27 cellular contexts compared by ENCODE assay signal in the genomic region with DNA sequence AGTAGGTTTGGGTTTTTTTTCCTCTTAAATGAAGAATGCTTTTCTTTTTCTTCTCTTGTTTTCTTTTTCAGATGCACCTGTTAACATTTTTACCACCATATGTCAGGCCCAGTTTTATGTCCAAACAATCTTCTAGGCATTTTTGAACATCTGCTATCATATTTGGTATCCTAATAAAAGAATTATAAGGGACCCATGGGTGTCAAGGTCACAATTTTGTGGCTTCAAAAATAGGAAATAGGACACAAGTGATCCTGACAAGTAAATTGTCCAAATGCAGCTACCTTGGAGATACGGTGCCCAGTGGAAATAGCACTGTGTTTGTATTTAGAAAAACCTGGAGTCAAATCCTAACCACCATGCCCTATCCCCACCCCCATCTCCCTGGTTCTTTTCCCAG.
"Had no signal": no experiment of that assay in that cellular context is flagged by ENCODE, and none has a peak within 500 bp of the region (broad histone marks: within the 10 kb centered on the region; RNA-seq: fewer than 3 reads in every experiment).

No MANE protein-coding gene starts in this region.

- H3K36me3 Mint-ChIP-seq: immature natural killer cell; mesothelial cell of epicardium; naive B cell; natural killer cell treated with Interleukin-12 subunit alpha and Interleukin-12 subunit beta and Interleukin-15 and Interleukin-18, amount 100 ng/mL, for 72 hours; stimulated activated naive B cell treated with anti-CD40 and anti-IgM and Interleukin-4, amounts not matched to agents 10 μg/mL and 1 μg/mL and 100 μg/mL, for 72 hours had no signal

- H3K4me3 ChIP-seq: left lung, lower lobe of right lung, ovary, right atrium auricular region, right lobe of liver, skin epidermis, stomach, testis, thyroid gland, transverse colon, upper lobe of left lung, vagina had no signal

- ATAC-seq: left colon; left lung; lower lobe of right lung; natural killer cell treated with Interleukin-12 subunit alpha and Interleukin-12 subunit beta and Interleukin-15 and Interleukin-18, amount 100 ng/mL, for 72 hours; right lobe of liver; stimulated activated naive B cell treated with anti-CD40 and anti-IgM and Interleukin-4, amounts not matched to agents 10 μg/mL and 1 μg/mL and 100 μg/mL, for 72 hours; stimulated activated naive CD8-positive, alpha-beta T cell treated with anti-CD3 and anti-CD28 coated beads, Interleukin-15, Interleukin-2, amounts not matched to agents 100 U/mL and 50 U/mL, for 24 hours had no signal

- DNase-seq: immature natural killer cell; kidney; left colon; left lung; lower lobe of right lung; mammary epithelial cell; mesendoderm; naive B cell; ovary; right lobe of liver; stimulated activated CD4-positive, alpha-beta T cell treated with anti-CD3 and anti-CD28 coated beads, Interleukin-12 subunit alpha, Interleukin-12 subunit beta, amount 100 ng/mL, for 4 hours; stimulated activated CD4-positive, alpha-beta T cell treated with anti-CD3 and anti-CD28 coated beads, Interleukin-15, amount 100 ng/mL, for 24 hours; stimulated activated CD4-positive, alpha-beta T cell treated with anti-CD3 and anti-CD28 coated beads, Interleukin-2, amount 100 ng/mL, for 24 hours; stimulated activated CD4-positive, alpha-beta T cell treated with anti-CD3 and anti-CD28 coated beads, Interleukin-4, amount 100 ng/mL, for 1 hour; stimulated activated naive B cell treated with anti-CD40 and anti-IgM and Interleukin-4, amounts not matched to agents 10 μg/mL and 1 μg/mL and 100 μg/mL, for 72 hours; stimulated activated naive CD8-positive, alpha-beta T cell treated with anti-CD3 and anti-CD28 coated beads, Interleukin-15, Interleukin-2, amounts not matched to agents 100 U/mL and 50 U/mL, for 24 hours; stomach; testis; thyroid gland; transverse colon; upper lobe of left lung had no signal

- H3K27me3 ChIP-seq: left lung, ovary, right atrium auricular region, right lobe of liver, stomach, testis, thyroid gland, transverse colon, upper lobe of left lung, vagina had no signal

- H3K9me3 ChIP-seq: left lung, lower lobe of right lung, ovary, right lobe of liver, testis, thyroid gland, transverse colon, upper lobe of left lung, vagina had no signal

- H3K27ac Mint-ChIP-seq: immature natural killer cell; mesothelial cell of epicardium; naive B cell; natural killer cell treated with Interleukin-12 subunit alpha and Interleukin-12 subunit beta and Interleukin-15 and Interleukin-18, amount 100 ng/mL, for 72 hours; progenitor cell of endocrine pancreas; stimulated activated naive B cell treated with anti-CD40 and anti-IgM and Interleukin-4, amounts not matched to agents 10 μg/mL and 1 μg/mL and 100 μg/mL, for 72 hours had no signal

- H3K27me3 Mint-ChIP-seq: naive B cell; natural killer cell treated with Interleukin-12 subunit alpha and Interleukin-12 subunit beta and Interleukin-15 and Interleukin-18, amount 100 ng/mL, for 72 hours; stimulated activated naive B cell treated with anti-CD40 and anti-IgM and Interleukin-4, amounts not matched to agents 10 μg/mL and 1 μg/mL and 100 μg/mL, for 72 hours had no signal

- H3K4me1 Mint-ChIP-seq: immature natural killer cell; naive B cell; stimulated activated naive B cell treated with anti-CD40 and anti-IgM and Interleukin-4, amounts not matched to agents 10 μg/mL and 1 μg/mL and 100 μg/mL, for 72 hours had no signal

- H3K4me3 Mint-ChIP-seq: immature natural killer cell; mesothelial cell of epicardium; naive B cell; natural killer cell treated with Interleukin-12 subunit alpha and Interleukin-12 subunit beta and Interleukin-15 and Interleukin-18, amount 100 ng/mL, for 72 hours; stimulated activated naive B cell treated with anti-CD40 and anti-IgM and Interleukin-4, amounts not matched to agents 10 μg/mL and 1 μg/mL and 100 μg/mL, for 72 hours had no signal

- H3K27ac ChIP-seq: left lung, lower lobe of right lung, ovary, right atrium auricular region, right lobe of liver, skin epidermis, stomach, testis, thyroid gland, transverse colon, upper lobe of left lung, vagina had no signal

- H3K4me1 ChIP-seq: left lung, lower lobe of right lung, right atrium auricular region, right lobe of liver, transverse colon, upper lobe of left lung, vagina had no signal

- H3K36me3 ChIP-seq: left lung, lower lobe of right lung, ovary, right atrium auricular region, right lobe of liver, stomach, thyroid gland, transverse colon, upper lobe of left lung, vagina had no signal
